ENCODE assay signal across 9 cellular contexts in genomic region chr5:95631991-95632675, GRCh38. TPM values are rescaled to one million over a fixed set of nuclear protein-coding genes. Genes with fewer than 3 reads are reported as not detected.
DNase-seq lines count a peak whose midpoint lies in the region; ATAC-seq and TF ChIP-seq lines count a peak whose summit lies in the region.
"Had no signal": no experiment of that assay in that cellular context is flagged by ENCODE, and none has a peak within 500 bp of the region (broad histone marks: within the 10 kb centered on the region; RNA-seq: fewer than 3 reads in every experiment).

No MANE protein-coding gene starts in this region.

- POLR2A ChIA-PET in naive thymus-derived CD8-positive, alpha-beta T cell (lab: Charles Lee), result interaction anchor here (1.4 to 2.7 kb wide), 4 partner anchors 10 to 177 kb away, joined by 3 to 30 read pairs (median 16); partner anchors contain the start of gene RFESD

- peak; percentile 93 for ATAC-seq in GM18870 (IDR thresholded peaks at IDR 0.05; ENCODE audit: unreplicated experiment)
- peak; percentile 80 for ATAC-seq in HG02943 (IDR thresholded peaks at IDR 0.05; ENCODE audit: low read depth, unreplicated experiment)
- ATAC-seq in naive thymus-derived CD8-positive, alpha-beta T cell, result peak; percentile 100

- peak overlapping the region; percentile 99 for H3K27ac Mint-ChIP-seq in activated naive CD8-positive, alpha-beta T cell treated with anti-CD3 and anti-CD28 coated beads for 36 hours
- H3K27ac Mint-ChIP-seq in naive thymus-derived CD8-positive, alpha-beta T cell, result peak overlapping the region; percentile 84 to 96 (median 92)

- peaks cover 5% of the 10 kb centered on the region for H3K36me3 Mint-ChIP-seq in activated naive CD8-positive, alpha-beta T cell treated with anti-CD3 and anti-CD28 coated beads for 36 hours
- peaks cover 0 to 5% (median 2%) of the 10 kb centered on the region in 3 donors for H3K36me3 Mint-ChIP-seq in naive thymus-derived CD8-positive, alpha-beta T cell

- H3K9me2 ChIP-seq in SU-DHL-6 (replicated peaks; ENCODE audit: insufficient read depth, low read length), result no peaks in the 10 kb centered on the region

- H3K4me3 ChIP-seq in SU-DHL-6 (ENCODE audit: insufficient read depth, low read length, poor library complexity, severe bottlenecking), result no peak overlapping the region

- no peaks in the 10 kb centered on the region for H3K36me3 ChIP-seq in SU-DHL-6 (ENCODE audit: low read length)

- peaks cover 18% of the 10 kb centered on the region for H3K4me1 Mint-ChIP-seq in activated naive CD8-positive, alpha-beta T cell treated with anti-CD3 and anti-CD28 coated beads for 36 hours
- peaks cover 12 to 30% (median 20%) of the 10 kb centered on the region in 4 donors for H3K4me1 Mint-ChIP-seq in naive thymus-derived CD8-positive, alpha-beta T cell

- no peaks in the 10 kb centered on the region for H3K27me3 Mint-ChIP-seq in activated naive CD8-positive, alpha-beta T cell treated with anti-CD3 and anti-CD28 coated beads for 36 hours
- no peaks in the 10 kb centered on the region for H3K27me3 Mint-ChIP-seq in naive thymus-derived CD8-positive, alpha-beta T cell

- H3K9me3 ChIP-seq in SU-DHL-6 (ENCODE audit: insufficient read depth, low read length), result no peaks in the 10 kb centered on the region

- H3F3A ChIP-seq in SU-DHL-6 (ENCODE audit: insufficient read depth), result no peaks in the 10 kb centered on the region

- no peaks in the 10 kb centered on the region for H4K20me1 ChIP-seq in SU-DHL-6 (ENCODE audit: low read depth, low read length)

- no peak overlapping the region for H3K27ac ChIP-seq in SU-DHL-6 (ENCODE audit: low read depth, low read length)

- H3K4me2 ChIP-seq in SU-DHL-6 (ENCODE audit: low read depth, low read length, poor library complexity, severe bottlenecking), result no peak overlapping the region

- peak overlapping the region; percentile 42 for H2AFZ ChIP-seq in SU-DHL-6 (ENCODE audit: low read depth, low read length, severe bottlenecking)

- H3K79me2 ChIP-seq in SU-DHL-6 (ENCODE audit: insufficient read depth, low read length), result no peaks in the 10 kb centered on the region

- H3K9ac ChIP-seq in SU-DHL-6 (ENCODE audit: low read length), result no peak overlapping the region

- no peaks in the 10 kb centered on the region for H3K27me3 ChIP-seq in SU-DHL-6 (ENCODE audit: low read length)

- H3K4me3 Mint-ChIP-seq in activated naive CD8-positive, alpha-beta T cell treated with anti-CD3 and anti-CD28 coated beads for 36 hours, result peak overlapping the region; percentile 40
- H3K4me3 Mint-ChIP-seq in naive thymus-derived CD8-positive, alpha-beta T cell, result peak overlapping the region in 8 of 10 donors; percentile 20 to 79 (median 44)

- TF ChIP-seq CTCF in SU-DHL-6 (IDR thresholded peaks at IDR 0.05; ENCODE audit: insufficient read depth, low read length, poor library complexity, severe bottlenecking), result no peak

- peaks cover 13% of the 10 kb centered on the region for H3K9me3 Mint-ChIP-seq in activated naive CD8-positive, alpha-beta T cell treated with anti-CD3 and anti-CD28 coated beads for 36 hours
- H3K9me3 Mint-ChIP-seq in naive thymus-derived CD8-positive, alpha-beta T cell, result peaks cover 0 to 6% (median 0%) of the 10 kb centered on the region in 9 donors

- peak; percentile 67 for DNase-seq in activated naive CD8-positive, alpha-beta T cell treated with anti-CD3 and anti-CD28 coated beads for 36 hours
- DNase-seq in naive thymus-derived CD8-positive, alpha-beta T cell, result peak in 9 of 10 donors; percentile 37 to 81 (median 61)
- DNase-seq in cerebellar cortex (ENCODE audit: low spot score), result no peak
- DNase-seq in iPS-NIHi7 (ENCODE audit: extremely low spot score), result no peak
- no peak for DNase-seq in dedifferentiated amniotic fluid mesenchymal stem cell (ENCODE audit: extremely low spot score)

RNA-seq across cellular contexts. Expression of gene GPR150, which starts 12.2 kb away (rescaled TPM):
- total RNA-seq in activated naive CD8-positive, alpha-beta T cell treated with anti-CD3 and anti-CD28 coated beads for 36 hours, result under 1 TPM; 0.34 to 0.52 TPM
- total RNA-seq in naive thymus-derived CD8-positive, alpha-beta T cell, result 1 to 10 TPM in 1 of 2 experiments, under 1 TPM in 1; 0.91 to 1.6 TPM
- polyA plus RNA-seq in naive thymus-derived CD8-positive, alpha-beta T cell, result 1 to 10 TPM; 2.1 to 2.3 (median 2.2) TPM
- polyA plus RNA-seq: aorta had no signal

RNA-seq across cellular contexts. Expression of gene RFESD, which starts 14.4 kb away (rescaled TPM):
- 1 to 10 TPM; 6.1 to 6.2 TPM for total RNA-seq in activated naive CD8-positive, alpha-beta T cell treated with anti-CD3 and anti-CD28 coated beads for 36 hours
- total RNA-seq in naive thymus-derived CD8-positive, alpha-beta T cell, result 1 to 10 TPM; 5.6 to 9.3 TPM
- polyA plus RNA-seq in naive thymus-derived CD8-positive, alpha-beta T cell, result 10 to 100 TPM in 1 of 3 donors, 1 to 10 TPM in 2; 7.2 to 13.4 (median 9.8) TPM

RNA-seq across cellular contexts. Expression of gene SPATA9, which starts 50.7 kb away (rescaled TPM):
- not detected for total RNA-seq in activated naive CD8-positive, alpha-beta T cell treated with anti-CD3 and anti-CD28 coated beads for 36 hours
- not detected for total RNA-seq in naive thymus-derived CD8-positive, alpha-beta T cell
- under 1 TPM in 2 of 3 donors, not detected in 1; 0.28 to 0.46 TPM for polyA plus RNA-seq in naive thymus-derived CD8-positive, alpha-beta T cell

Comparison
In these comparisons a context has a peak if more than half of its experiments do, and no peak if none do; other contexts are left out.
1. DNase-seq: peak in activated naive CD8-positive, alpha-beta T cell treated with anti-CD3 and anti-CD28 coated beads for 36 hours (single experiment) and naive thymus-derived CD8-positive, alpha-beta T cell (9 of 10); none in cerebellar cortex (single experiment), iPS-NIHi7 (single experiment) and dedifferentiated amniotic fluid mesenchymal stem cell (single experiment).
2. Peak in every context shown above with its lines, with median percentiles within 50 percentile points of each other: ATAC-seq.